ENCODE assay signal across 24 cellular contexts in genomic region chr7:151187409-151188251, GRCh38. TPM values are rescaled to one million over a fixed set of nuclear protein-coding genes. Genes with fewer than 3 reads are reported as not detected.
DNase-seq lines count a peak whose midpoint lies in the region; ATAC-seq, FAIRE-seq and TF ChIP-seq lines count a peak whose summit lies in the region.
"Had no signal": no experiment of that assay in that cellular context is flagged by ENCODE, and none has a peak within 500 bp of the region (broad histone marks: within the 10 kb centered on the region; RNA-seq: fewer than 3 reads in every experiment).

No MANE protein-coding gene starts in this region.

- H3K36me3 Mint-ChIP-seq in activated T-cell treated with anti-CD3 and anti-CD28 coated beads, Interleukin-2, amount 50 U/mL, for 24 hours (ENCODE audit: low read depth): no peaks in the 10 kb centered on the region

- no peaks in the 10 kb centered on the region for H3K79me2 ChIP-seq in H1 (ENCODE audit: control insufficient read depth in 1 of 2, insufficient read depth in 2 of 2, low read length in 2 of 2)

- H3K9ac ChIP-seq in BLaER1 treated with 17β-estradiol and CSF1 and Interleukin-3, amounts not matched to agents 10 nM and 100 nM: peak overlapping the region in 2 of 11 experiments; percentile 16 to 32; a peak in 3 of 22 replicates
- no peak overlapping the region for H3K9ac ChIP-seq in H1 (replicated peaks in 1 of 4; ENCODE audit: extremely low read depth in 1 of 4, low read depth in 3 of 4, low read length in 3 of 4)

- H3K4ac ChIP-seq in H1 (replicated peaks; ENCODE audit: insufficient read length, low read depth, low read length): no peak overlapping the region

- no peaks in the 10 kb centered on the region for H3K79me1 ChIP-seq in H1 (ENCODE audit: low read depth, low read length)

- no peak overlapping the region for H3K56ac ChIP-seq in H1 (replicated peaks; ENCODE audit: insufficient read length, low read depth, low read length)

- H3K14ac ChIP-seq in H1 (ENCODE audit: insufficient read length): no peak overlapping the region

- H4K20me1 ChIP-seq in BLaER1 treated with 17β-estradiol and CSF1 and Interleukin-3, amounts not matched to agents 10 nM and 100 nM: peaks cover 0 to 30% (median 8%) of the 10 kb centered on the region in 11 experiments; a peak in 13 of 22 replicates
- no peaks in the 10 kb centered on the region for H4K20me1 ChIP-seq in H1 (replicated peaks in 1 of 2; ENCODE audit: control insufficient read depth in 1 of 2, insufficient read depth in 2 of 2, low read length in 2 of 2)

- H2BK12ac ChIP-seq in H1 (ENCODE audit: low read depth, low read length): no peak overlapping the region

- peak; percentile 91 for ATAC-seq in left ventricle myocardium superior
- ATAC-seq in psoas muscle: peak; percentile 85 to 86 (median 86)
- no peak for ATAC-seq in GM19395 (IDR thresholded peaks at IDR 0.05; ENCODE audit: unreplicated experiment)
- ATAC-seq: PC-3 had no signal

- peaks cover 23 to 75% (median 57%) of the 10 kb centered on the region in 11 experiments for H3K27me3 ChIP-seq in BLaER1 treated with 17β-estradiol and CSF1 and Interleukin-3, amounts not matched to agents 10 nM and 100 nM
- H3K27me3 ChIP-seq in H1 (replicated peaks in 1 of 4; ENCODE audit: control insufficient read depth in 3 of 4, extremely low read depth in 1 of 4, insufficient read depth in 3 of 4, low read length in 3 of 4): no peaks in the 10 kb centered on the region
- H3K27me3 ChIP-seq in psoas muscle (ENCODE audit: insufficient read depth in 3 of 3, low read length in 2 of 3): no peaks in the 10 kb centered on the region
- H3K27me3 ChIP-seq in adrenal gland: no peaks in the 10 kb centered on the region

- H2BK15ac ChIP-seq in H1 (ENCODE audit: low read length): 0 out of 2 replicates have a peak overlapping the region, but pooled peaks have one; percentile 46

- no peaks in the 10 kb centered on the region for H3K27me3 Mint-ChIP-seq in activated T-cell treated with anti-CD3 and anti-CD28 coated beads, Interleukin-2, amount 50 U/mL, for 24 hours

- H3K4me1 ChIP-seq in BLaER1 treated with 17β-estradiol and CSF1 and Interleukin-3, amounts not matched to agents 10 nM and 100 nM: peaks cover 8 to 35% (median 22%) of the 10 kb centered on the region in 10 experiments
- H3K4me1 ChIP-seq in H1 (replicated peaks in 1 of 4; ENCODE audit: control insufficient read depth in 3 of 4, insufficient read depth in 4 of 4, low read length in 3 of 4) (no peaks in the 10 kb centered on the region), psoas muscle (peaks cover 31% of the 10 kb centered on the region), adrenal gland (replicated peaks in 1 of 2) (no peaks in the 10 kb centered on the region)
- H3K4me1 ChIP-seq: SJSA1 had no signal

- H2BK5ac ChIP-seq in H1 (ENCODE audit: low read depth, low read length): no peak overlapping the region

- FAIRE-seq in H1 (lab: Jason Lieb, UNC): no peak
- FAIRE-seq: GM12891, GM18507 had no signal

- POLR2A ChIA-PET in H1 (lab: Charles Lee; ENCODE audit: partially characterized antibody): interaction anchor here (0.5 to 1.1 kb wide), 3 partner anchors 12 to 34 kb away, joined by 3 to 4 read pairs (median 3); no protein-coding TSS in a partner anchor

- H3K9me3 ChIP-seq in BLaER1 treated with 17β-estradiol and CSF1 and Interleukin-3, amounts not matched to agents 10 nM and 100 nM (replicated peaks in 1 of 11): no peaks in the 10 kb centered on the region
- no peaks in the 10 kb centered on the region for H3K9me3 ChIP-seq in H1 (ENCODE audit: insufficient read depth in 2 of 2, low read depth in 1 of 2, low read length in 1 of 2)
- no peaks in the 10 kb centered on the region for H3K9me3 ChIP-seq in psoas muscle
- H3K9me3 ChIP-seq in adrenal gland (replicated peaks in 1 of 3): no peaks in the 10 kb centered on the region
- H3K9me3 ChIP-seq: SJSA1 had no signal

- DNase-seq in H1 (ENCODE audit: low read depth in 1 of 2, low spot score in 2 of 2): no peak
- DNase-seq in left ventricle myocardium superior: peak; percentile 82
- DNase-seq in psoas muscle: peak; percentile 61 to 86
- no peak for DNase-seq in activated T-cell treated with anti-CD3 and anti-CD28 coated beads, Interleukin-2, amount 50 U/mL, for 24 hours
- no peak for DNase-seq in putamen (ENCODE audit: low spot score)
- DNase-seq in adrenal gland: no peak
- DNase-seq: DND-41, GDM1, GOT3, HFFc6, IMR-90, NCI-H187 treated with DMSO at 0.1 percent for 48 hours, NCI-H69, PC-3 had no signal

- no peak for TF ChIP-seq RAD21 in H1 (IDR thresholded peaks at IDR 0.05 in 1 of 2, conservative IDR thresholded peaks at IDR 0.05 in 1 of 2; ENCODE audit: low read depth in 2 of 2, low read length in 2 of 2)

- H3K4me2 ChIP-seq in BLaER1 treated with 17β-estradiol and CSF1 and Interleukin-3, amounts not matched to agents 10 nM and 100 nM: peak overlapping the region; percentile 6 to 94 (median 75); a peak in 21 of 22 replicates
- H3K4me2 ChIP-seq in H1 (ENCODE audit: insufficient read depth in 1 of 2, low read depth in 2 of 2, low read length in 2 of 2): no peak overlapping the region

- no peak for TF ChIP-seq CTCF in H1 (IDR thresholded peaks at IDR 0.05; ENCODE audit: control extremely low read depth in 1 of 3, insufficient read depth in 1 of 3, low read depth in 1 of 3, low read length in 3 of 3)
- no peak for TF ChIP-seq CTCF in psoas muscle (IDR thresholded peaks at IDR 0.05)
- no peak for TF ChIP-seq CTCF in adrenal gland (IDR thresholded peaks at IDR 0.05)

- no peak overlapping the region for H2BK20ac ChIP-seq in H1 (ENCODE audit: low read length)

- H3K4me3 ChIP-seq in BLaER1 treated with 17β-estradiol and CSF1 and Interleukin-3, amounts not matched to agents 10 nM and 100 nM: no peak overlapping the region
- H3K4me3 ChIP-seq in H1 (ENCODE audit: extremely low read depth in 1 of 4, insufficient read depth in 2 of 4, low read depth in 3 of 4, low read length in 4 of 4) (no peak overlapping the region), psoas muscle (peak overlapping the region; percentile 67), adrenal gland (no peak overlapping the region)
- H3K4me3 ChIP-seq: SJSA1 had no signal

- H3K23me2 ChIP-seq in H1 (ENCODE audit: low read depth, low read length): no peaks in the 10 kb centered on the region

- no peak overlapping the region for H2AFZ ChIP-seq in H1 (ENCODE audit: low read length)

- H4K8ac ChIP-seq in H1 (ENCODE audit: extremely low read depth, insufficient read depth, low read length): no peak overlapping the region; the same call in 1 of the 2 replicates

- TF ChIP-seq POLR2A in H1 (IDR thresholded peaks at IDR 0.05; ENCODE audit: control extremely low read depth in 1 of 2, low read depth in 2 of 2, low read length in 2 of 2): no peak
- TF ChIP-seq POLR2A in adrenal gland (IDR thresholded peaks at IDR 0.05): no peak

- H3K27ac Mint-ChIP-seq in activated T-cell treated with anti-CD3 and anti-CD28 coated beads, Interleukin-2, amount 50 U/mL, for 24 hours: no peak overlapping the region
- H3K27ac Mint-ChIP-seq: HFFc6 had no signal

- no peaks in the 10 kb centered on the region for H3K9me3 Mint-ChIP-seq in activated T-cell treated with anti-CD3 and anti-CD28 coated beads, Interleukin-2, amount 50 U/mL, for 24 hours
- H3K9me3 Mint-ChIP-seq: HFFc6 had no signal

- H3K4me1 Mint-ChIP-seq in activated T-cell treated with anti-CD3 and anti-CD28 coated beads, Interleukin-2, amount 50 U/mL, for 24 hours (ENCODE audit: low read depth): no peaks in the 10 kb centered on the region

- no peak overlapping the region for H4K5ac ChIP-seq in H1 (ENCODE audit: insufficient read length, low read depth, low read length)

- CTCF ChIA-PET in H1 (lab: Charles Lee; ENCODE audit: partially characterized antibody): interaction anchor here (0.6 to 1.4 kb wide), 4 partner anchors 9 to 605 kb away, joined by 3 read pairs; no protein-coding TSS in a partner anchor

- TF ChIP-seq EP300 in H1 (IDR thresholded peaks at IDR 0.05; ENCODE audit: borderline replicate concordance in 1 of 2, low read depth in 2 of 2, low read length in 2 of 2): no peak

- H3K27ac ChIP-seq in BLaER1 treated with 17β-estradiol and CSF1 and Interleukin-3, amounts not matched to agents 10 nM and 100 nM: no peak overlapping the region
- no peak overlapping the region for H3K27ac ChIP-seq in H1 (ENCODE audit: low read depth, low read length)
- H3K27ac ChIP-seq in psoas muscle: peak overlapping the region; percentile 97
- H3K27ac ChIP-seq in adrenal gland: no peak overlapping the region
- H3K27ac ChIP-seq: C4-2B, RWPE1, SJSA1 had no signal

- no peaks in the 10 kb centered on the region for H3K36me3 ChIP-seq in BLaER1 treated with 17β-estradiol and CSF1 and Interleukin-3, amounts not matched to agents 10 nM and 100 nM
- H3K36me3 ChIP-seq in H1 (ENCODE audit: control insufficient read depth in 2 of 4, insufficient read depth in 4 of 4, low read length in 3 of 4) (no peaks in the 10 kb centered on the region), psoas muscle (ENCODE audit: insufficient read depth in 1 of 2, low read depth in 1 of 2) (peaks cover 0 to 13% of the 10 kb centered on the region in 2 donors), adrenal gland (replicated peaks in 1 of 2) (no peaks in the 10 kb centered on the region)
- H3K36me3 ChIP-seq: SJSA1 had no signal

- WGBS in H1 (ENCODE audit: extremely low coverage in 1 of 2, insufficient coverage in 1 of 2, insufficient read length in 1 of 2, insufficient replicate concordance in 2 of 2, low coverage in 1 of 2, low lambda C conversion rate in 2 of 2, missing lambda C conversion rate in 1 of 2), 2 experiments: 83% methylated on average over 16 of the region's 22 CpGs; no CpG with 5 or more reads in 1 of the 2 experiments
- 19 to 43% (median 27%) methylated on average over 22 of the region's 22 CpGs for WGBS in psoas muscle, 3 donors
- 79 to 89% (median 82%) methylated on average over 5 to 22 of the region's 22 CpGs for WGBS in adrenal gland, 4 donors

- no peak overlapping the region for H2BK120ac ChIP-seq in H1 (replicated peaks; ENCODE audit: low read depth, low read length)

- H3K4me3 Mint-ChIP-seq in activated T-cell treated with anti-CD3 and anti-CD28 coated beads, Interleukin-2, amount 50 U/mL, for 24 hours: no peak overlapping the region
- H3K4me3 Mint-ChIP-seq: HFFc6 had no signal

- intact Hi-C loops in left ventricle myocardium superior (cut with micrococcal nuclease) (no loop called here), psoas muscle (cut with DNase I) (no loop called here), adrenal gland (cut with DNase I) (no loop called here)

- no peak overlapping the region for H3K18ac ChIP-seq in H1 (ENCODE audit: extremely low read depth, low read length)

- H3K23ac ChIP-seq in H1 (ENCODE audit: insufficient read length): no peak overlapping the region

- no peak overlapping the region for H2AK5ac ChIP-seq in H1 (ENCODE audit: low read depth, low read length)

- H4K91ac ChIP-seq in H1 (replicated peaks; ENCODE audit: insufficient read length, low read length): no peak overlapping the region

RNA-seq across cellular contexts. Expression of gene ASB10, which starts 0.6 kb away (rescaled TPM):
- not detected in 2 replicates for total RNA-seq in H1 (2021; fragmentation: NEBNext Ultra II Directional; extraction: Animal tissue kit (Norgen Biotek cat#: 25700))
- not detected in 2 replicates for polyA plus RNA-seq in H1 (2011; rRNA removed)
- polyA plus RNA-seq in H1 (2011; cell fraction: cytosol; rRNA removed): not detected
- not detected for polyA plus RNA-seq in H1 (2011; cell fraction: nucleus; rRNA removed)
- polyA plus RNA-seq in H1 (2012, experiment 1 of 2): not detected in 4 replicates
- polyA plus RNA-seq in H1 (2012, experiment 2 of 2): not detected
- polyA plus RNA-seq in H1 (2013, experiment 1 of 2): not detected
- not detected for polyA plus RNA-seq in H1 (2013, experiment 2 of 2)
- not detected in 2 replicates for polyA minus RNA-seq in H1 (2011; rRNA and poly(A)+ RNA removed)
- polyA minus RNA-seq in H1 (2011; cell fraction: cytosol; rRNA and poly(A)+ RNA removed): not detected
- not detected for polyA minus RNA-seq in H1 (2011; cell fraction: nucleus; rRNA and poly(A)+ RNA removed)
- total RNA-seq in left ventricle myocardium superior: 46.1 TPM
- 10 to 100 TPM in 3 of 4 donors, 1 to 10 TPM in 1; 9.7 to 29.6 (median 23.0) TPM for total RNA-seq in psoas muscle
- polyA plus RNA-seq in psoas muscle: 10 to 100 TPM in 2 of 3 donors, 1 to 10 TPM in 1; 3.8 to 25.2 (median 22.5) TPM
- total RNA-seq in adrenal gland: not detected
- not detected for polyA plus RNA-seq in adrenal gland
- total RNA-seq: A172, HFFc6, HT-29, IMR-90, LHCN-M2, PC-3, SJSA1 had no signal
- polyA plus RNA-seq: IMR-90 had no signal

RNA-seq across cellular contexts. Expression of gene GBX1, which starts 20.1 kb away (rescaled TPM):
- total RNA-seq in H1 (2021; fragmentation: NEBNext Ultra II Directional; extraction: Animal tissue kit (Norgen Biotek cat#: 25700)): not detected in 2 replicates
- polyA plus RNA-seq in H1 (2011; rRNA removed) (not detected in 2 replicates), psoas muscle (under 1 TPM; 0.07 to 0.93 (median 0.21) TPM), adrenal gland (not detected)
- polyA plus RNA-seq in H1 (2011; cell fraction: cytosol; rRNA removed): 0.06 TPM
- polyA plus RNA-seq in H1 (2011; cell fraction: nucleus; rRNA removed): 0.20 TPM
- 0.23 to 0.32 TPM in 2 of 4 replicates, not detected in the others for polyA plus RNA-seq in H1 (2012, experiment 1 of 2)
- not detected for polyA plus RNA-seq in H1 (2012, experiment 2 of 2)
- not detected for polyA plus RNA-seq in H1 (2013, experiment 1 of 2)
- 0.09 TPM for polyA plus RNA-seq in H1 (2013, experiment 2 of 2)
- not detected in 2 replicates for polyA minus RNA-seq in H1 (2011; rRNA and poly(A)+ RNA removed)
- polyA minus RNA-seq in H1 (2011; cell fraction: cytosol; rRNA and poly(A)+ RNA removed): not detected
- 1.00 TPM for polyA minus RNA-seq in H1 (2011; cell fraction: nucleus; rRNA and poly(A)+ RNA removed)
- total RNA-seq in left ventricle myocardium superior (1.5 TPM), psoas muscle (1 to 10 TPM in 1 of 4 donors, under 1 TPM in 2, not detected in 1; 0.38 to 1.9 (median 0.91) TPM), adrenal gland (not detected)
- total RNA-seq: HFFc6, HT-29, IMR-90, LHCN-M2, PC-3, SJSA1 had no signal
- polyA plus RNA-seq: IMR-90 had no signal

RNA-seq across cellular contexts. Expression of gene H2BK1, which starts 22.7 kb away (rescaled TPM):
- total RNA-seq in H1 (2021; fragmentation: NEBNext Ultra II Directional; extraction: Animal tissue kit (Norgen Biotek cat#: 25700)): not detected in 2 replicates
- polyA plus RNA-seq in H1 (2011; rRNA removed) (not detected in 2 replicates), psoas muscle (not detected), adrenal gland (not detected)
- polyA plus RNA-seq in H1 (2011; cell fraction: cytosol; rRNA removed): not detected
- not detected for polyA plus RNA-seq in H1 (2011; cell fraction: nucleus; rRNA removed)
- not detected in 4 replicates for polyA plus RNA-seq in H1 (2012, experiment 1 of 2)
- polyA plus RNA-seq in H1 (2012, experiment 2 of 2): not detected
- polyA plus RNA-seq in H1 (2013, experiment 1 of 2): not detected
- not detected for polyA plus RNA-seq in H1 (2013, experiment 2 of 2)
- polyA minus RNA-seq in H1 (2011; rRNA and poly(A)+ RNA removed): not detected in 2 replicates
- not detected for polyA minus RNA-seq in H1 (2011; cell fraction: cytosol; rRNA and poly(A)+ RNA removed)
- polyA minus RNA-seq in H1 (2011; cell fraction: nucleus; rRNA and poly(A)+ RNA removed): 2.0 TPM
- total RNA-seq in left ventricle myocardium superior (not detected), psoas muscle (under 1 TPM in 1 of 4 donors, not detected in 3; 0.83 TPM), adrenal gland (not detected)
- total RNA-seq: A172, HFFc6, HT-29, IMR-90, LHCN-M2, PC-3, SJSA1 had no signal
- polyA plus RNA-seq: IMR-90 had no signal

RNA-seq across cellular contexts. Expression of gene ABCF2, which starts 39.4 kb away (rescaled TPM):
- 51.0 and 55.0 TPM in 2 replicates for total RNA-seq in H1 (2021; fragmentation: NEBNext Ultra II Directional; extraction: Animal tissue kit (Norgen Biotek cat#: 25700))
- polyA plus RNA-seq in H1 (2011; rRNA removed) (26.4 and 28.0 TPM in 2 replicates), psoas muscle (10 to 100 TPM; 49.8 to 94.0 (median 66.3) TPM), adrenal gland (10 to 100 TPM; 15.6 to 36.9 (median 16.1) TPM)
- polyA plus RNA-seq in H1 (2011; cell fraction: cytosol; rRNA removed): 37.0 TPM
- 35.9 TPM for polyA plus RNA-seq in H1 (2011; cell fraction: nucleus; rRNA removed)
- 39.3 to 51.3 TPM (median 45.8 TPM) in 4 replicates for polyA plus RNA-seq in H1 (2012, experiment 1 of 2)
- polyA plus RNA-seq in H1 (2012, experiment 2 of 2): 32.1 TPM
- 25.2 TPM for polyA plus RNA-seq in H1 (2013, experiment 1 of 2)
- polyA plus RNA-seq in H1 (2013, experiment 2 of 2): 22.6 TPM
- polyA minus RNA-seq in H1 (2011; rRNA and poly(A)+ RNA removed): 48.3 and 59.3 TPM in 2 replicates
- 20.2 TPM for polyA minus RNA-seq in H1 (2011; cell fraction: cytosol; rRNA and poly(A)+ RNA removed)
- polyA minus RNA-seq in H1 (2011; cell fraction: nucleus; rRNA and poly(A)+ RNA removed): 23.9 TPM
- total RNA-seq in left ventricle myocardium superior (27.6 TPM), psoas muscle (10 to 100 TPM; 35.7 to 66.7 (median 57.5) TPM), adrenal gland (100 to 1,000 TPM in 1 of 8 donors, 10 to 100 TPM in 7; 20.8 to 110 (median 31.0) TPM)

RNA-seq across cellular contexts. Expression of gene CHPF2, which starts 44.7 kb away (rescaled TPM):
- total RNA-seq in H1 (2021; fragmentation: NEBNext Ultra II Directional; extraction: Animal tissue kit (Norgen Biotek cat#: 25700)): 20.6 and 20.8 TPM in 2 replicates
- 14.4 and 20.0 TPM in 2 replicates for polyA plus RNA-seq in H1 (2011; rRNA removed)
- polyA plus RNA-seq in H1 (2011; cell fraction: cytosol; rRNA removed): 14.8 TPM
- polyA plus RNA-seq in H1 (2011; cell fraction: nucleus; rRNA removed): 58.8 TPM
- 9.2 to 13.6 TPM (median 11.2 TPM) in 4 replicates for polyA plus RNA-seq in H1 (2012, experiment 1 of 2)
- 11.2 TPM for polyA plus RNA-seq in H1 (2012, experiment 2 of 2)
- polyA plus RNA-seq in H1 (2013, experiment 1 of 2): 18.0 TPM
- 16.2 TPM for polyA plus RNA-seq in H1 (2013, experiment 2 of 2)
- polyA minus RNA-seq in H1 (2011; rRNA and poly(A)+ RNA removed): 11.1 and 11.4 TPM in 2 replicates
- polyA minus RNA-seq in H1 (2011; cell fraction: cytosol; rRNA and poly(A)+ RNA removed): 12.2 TPM
- 30.6 TPM for polyA minus RNA-seq in H1 (2011; cell fraction: nucleus; rRNA and poly(A)+ RNA removed)
- total RNA-seq in left ventricle myocardium superior: 12.1 TPM
- 10 to 100 TPM in 3 of 4 donors, 1 to 10 TPM in 1; 8.8 to 19.8 (median 11.4) TPM for total RNA-seq in psoas muscle
- 10 to 100 TPM in 1 of 3 donors, 1 to 10 TPM in 2; 5.3 to 19.2 (median 8.0) TPM for polyA plus RNA-seq in psoas muscle
- total RNA-seq in adrenal gland: 10 to 100 TPM; 42.9 to 84.1 (median 63.2) TPM
- polyA plus RNA-seq in adrenal gland: 10 to 100 TPM; 15.8 to 87.8 (median 58.7) TPM

Comparison
In these comparisons a context has a peak if more than half of its experiments do, and no peak if none do; other contexts are left out.
1. H3K4me2 ChIP-seq: peak in BLaER1 treated with 17β-estradiol and CSF1 and Interleukin-3, amounts not matched to agents 10 nM and 100 nM (11 of 11); none in H1 (0 of 2).
2. DNase-seq: peak in left ventricle myocardium superior (single experiment) and psoas muscle (2 of 2); none in H1 (0 of 2), activated T-cell treated with anti-CD3 and anti-CD28 coated beads, Interleukin-2, amount 50 U/mL, for 24 hours (single experiment), putamen (single experiment) and adrenal gland (0 of 7).
3. RNA of gene ASB10, which starts 0.6 kb away (total RNA-seq): 46.1 TPM in left ventricle myocardium superior (single experiment) and 9.7 to 29.6 TPM in psoas muscle; not detected in H1 and not detected in adrenal gland; every median in the first group is over 10 times any median in the second.